Comparison of ENCODE assay signal across 25 cellular contexts in genomic region chr16:80318107-80318506, GRCh38.
"Had no signal": no experiment of that assay in that cellular context is flagged by ENCODE, and none has a peak within 500 bp of the region (broad histone marks: within the 10 kb centered on the region; RNA-seq: fewer than 3 reads in every experiment).

No MANE protein-coding gene starts in this region.

- H3K9me3 ChIP-seq: MG63, SK-N-SH had no signal

- H3K4me3 ChIP-seq: MG63 had no signal

- DNase-seq: Karpas-422, KG1, MG63, NCI-H1092, NCI-H1105 treated with DMSO at 0.1 percent for 48 hours, NCI-H1417 treated with DMSO at 0.1 percent for 48 hours, NCI-H146, NCI-H1694 treated with DMSO at 0.1 percent for 48 hours, NCI-H1930, NCI-H2081, NCI-H2107, NCI-H2171, NCI-H226, NCI-H446, NCI-H510A, NCI-H524 treated with DMSO at 0.1 percent for 48 hours, NCI-H69, NCI-H774, SW 1271, T-cell had no signal

- H3K4me2 ChIP-seq: SK-N-SH had no signal

- H3K27ac Mint-ChIP-seq: T-cell had no signal

- H3K9me3 Mint-ChIP-seq: T-cell had no signal

- ATAC-seq: Panc1, PC-3, T-cell had no signal

- H3K36me3 Mint-ChIP-seq: T-cell had no signal

- H3K4me3 Mint-ChIP-seq: T-cell had no signal

- H3K27ac ChIP-seq: HL-60, RWPE1 had no signal

- H3K4me1 Mint-ChIP-seq: T-cell had no signal
